ENCODE assay signal across 16 cellular contexts in the genomic region with DNA sequence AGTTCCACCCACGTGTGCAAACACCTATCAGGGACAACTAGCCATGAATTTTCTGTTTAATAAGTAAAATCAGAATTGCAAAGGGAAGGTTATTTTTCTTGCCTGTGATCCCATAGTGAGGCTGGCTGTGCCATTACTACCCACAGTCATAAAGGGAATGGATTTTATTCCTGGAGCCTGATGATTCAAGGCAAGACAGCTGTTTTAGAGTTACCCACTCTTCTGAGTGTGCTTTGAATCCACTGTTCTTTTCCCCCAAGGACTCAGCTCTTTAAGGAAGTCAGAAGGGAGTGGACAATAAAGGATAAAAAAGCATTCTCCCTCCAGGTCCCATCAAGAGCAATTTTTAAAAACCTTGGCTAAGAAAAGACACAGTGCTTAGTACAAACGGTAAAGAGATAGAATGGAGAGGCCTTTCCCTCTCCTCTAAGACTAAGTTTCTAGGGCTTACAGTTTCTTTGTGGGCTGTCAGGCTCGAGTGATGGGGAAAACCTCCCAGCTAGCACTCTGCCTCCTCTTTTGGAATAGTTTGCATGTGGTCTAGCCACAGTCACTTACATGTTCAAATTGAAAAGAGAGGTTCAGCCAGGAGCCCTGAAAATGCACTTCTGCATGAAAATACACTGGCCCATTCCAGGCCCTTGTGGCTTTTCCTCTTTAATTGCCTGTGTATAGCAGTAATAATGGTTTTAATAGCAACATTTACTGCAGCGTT. TPM values are rescaled to one million over a fixed set of nuclear protein-coding genes. Genes with fewer than 3 reads are reported as not detected.
A peak's percentile ranks its signal among the peaks of the same experiment; 100 is the strongest.
DNase-seq lines count a peak whose midpoint lies in the region; ATAC-seq, FAIRE-seq and TF ChIP-seq lines count a peak whose summit lies in the region.
"Had no signal": no experiment of that assay in that cellular context is flagged by ENCODE, and none has a peak within 500 bp of the region (broad histone marks: within the 10 kb centered on the region; RNA-seq: fewer than 3 reads in every experiment).

No MANE protein-coding gene starts in this region.

- FAIRE-seq in GM19239 (lab: Jason Lieb, UNC) = peak; percentile 75
- FAIRE-seq: colon had no signal

- H3K27ac Mint-ChIP-seq in chondrocyte (ENCODE audit: unreplicated experiment) = no peak overlapping the region
- H3K27ac Mint-ChIP-seq: activated CD4-positive, alpha-beta T cell treated with anti-CD3 and anti-CD28 coated beads for 36 hours had no signal

- no peak overlapping the region for H3K4me3 Mint-ChIP-seq in chondrocyte (ENCODE audit: unreplicated experiment)
- H3K4me3 Mint-ChIP-seq: activated CD4-positive, alpha-beta T cell treated with anti-CD3 and anti-CD28 coated beads for 36 hours; activated T-cell treated with anti-CD3 and anti-CD28 coated beads, Interleukin-2, amount 50 U/mL, for 4 hours had no signal

- no peaks in the 10 kb centered on the region for H3K27me3 Mint-ChIP-seq in chondrocyte (ENCODE audit: low read depth)
- H3K27me3 Mint-ChIP-seq: activated CD4-positive, alpha-beta T cell treated with anti-CD3 and anti-CD28 coated beads for 36 hours had no signal

- no peak for TF ChIP-seq CTCF in GM12865 (IDR thresholded peaks at IDR 0.05; ENCODE audit: insufficient read depth, low read depth, low read length, missing control alignments)
- TF ChIP-seq CTCF in foreskin fibroblast (IDR thresholded peaks at IDR 0.05; ENCODE audit: low read depth, low read length) = no peak
- TF ChIP-seq CTCF in chondrocyte (IDR thresholded peaks at IDR 0.05) = no peak

- no peaks in the 10 kb centered on the region for H3K36me3 Mint-ChIP-seq in chondrocyte (ENCODE audit: low read depth)

- peaks cover 12% of the 10 kb centered on the region for H3K4me1 Mint-ChIP-seq in chondrocyte (ENCODE audit: low read depth)

- ATAC-seq in GM21825 (IDR thresholded peaks at IDR 0.05; ENCODE audit: unreplicated experiment) = peak; percentile 49
- peak; percentile 50 for ATAC-seq in HG03432 (IDR thresholded peaks at IDR 0.05; ENCODE audit: unreplicated experiment)
- ATAC-seq: activated CD4-positive, alpha-beta T cell treated with anti-CD3 and anti-CD28 coated beads for 36 hours; activated T-cell treated with anti-CD3 and anti-CD28 coated beads, Interleukin-2, amount 50 U/mL, for 4 hours; heart right ventricle had no signal

- H3K4me3 ChIP-seq in GM12865 (ENCODE audit: low read depth, low read length) (no peak overlapping the region), foreskin fibroblast (ENCODE audit: low read depth in 1 of 2, low read length in 2 of 2) (no peak overlapping the region)
- H3K4me3 ChIP-seq: heart right ventricle had no signal

- DNase-seq in GM12865 (ENCODE audit: low read depth) (peak; percentile 47), GM19239 (ENCODE audit: insufficient read length, low spot score) (no peak), mucosa of gallbladder (ENCODE audit: low spot score) (no peak), GM19240 (ENCODE audit: insufficient read length, low spot score) (no peak), foreskin fibroblast (no peak), chondrocyte (ENCODE audit: low spot score) (no peak)
- DNase-seq: activated CD4-positive, alpha-beta T cell treated with anti-CD3 and anti-CD28 coated beads for 36 hours; activated T-cell treated with anti-CD3 and anti-CD28 coated beads, Interleukin-2, amount 50 U/mL, for 4 hours; CD8-positive, alpha-beta memory T cell; heart right ventricle; left colon; NCI-H2029; T-helper 2 cell had no signal

- no peaks in the 10 kb centered on the region for H3K9me3 Mint-ChIP-seq in chondrocyte (ENCODE audit: low read depth)
- H3K9me3 Mint-ChIP-seq: activated T-cell treated with anti-CD3 and anti-CD28 coated beads, Interleukin-2, amount 50 U/mL, for 4 hours; CD8-positive, alpha-beta memory T cell had no signal

RNA-seq across cellular contexts. Expression of a gene that starts 5.1 kb away (rescaled TPM):
- 3.8 TPM for total RNA-seq in mucosa of gallbladder
- 0.23 to 0.94 TPM (median 0.32 TPM) in 3 replicates for total RNA-seq in chondrocyte
